ENCODE assay signal across 8 cellular contexts in genomic region chr19:10353793-10354391, GRCh38. TPM values are rescaled to one million over a fixed set of nuclear protein-coding genes. Genes with fewer than 3 reads are reported as not detected.
A peak's percentile ranks its signal among the peaks of the same experiment; 100 is the strongest.
DNase-seq lines count a peak whose midpoint lies in the region; ATAC-seq lines count a peak whose summit lies in the region.

No MANE protein-coding gene starts in this region.

- peak; percentile 38 for DNase-seq in activated CD4-positive, alpha-beta T cell treated with anti-CD3 and anti-CD28 coated beads, Interleukin-2, amount 50 U/mL, for 1 hour
- DNase-seq in Right ventricle myocardium superior (peak; percentile 90), DMS153 treated with DMSO at 0.1 percent for 48 hours (lab: John Stamatoyannopoulos, UW; ENCODE audit: unreplicated experiment) (no peak)
- DNase-seq in stimulated activated CD4-positive, alpha-beta T cell treated with anti-CD3 and anti-CD28 coated beads, Interleukin-4, amount 100 ng/mL, for 1 hour = peak; percentile 57
- DNase-seq in central memory CD4-positive, alpha-beta T cell = no peak

- H3K27ac ChIP-seq in HUES48 (ENCODE audit: low read depth, low read length) = peak overlapping the region; percentile 72

- no peaks in the 10 kb centered on the region for H3K9me3 ChIP-seq in HUES48 (ENCODE audit: control insufficient read depth, insufficient read depth, low read length)

- peak overlapping the region; percentile 75 for H3K4me3 ChIP-seq in HUES48 (ENCODE audit: low read depth, low read length)

- H3K27me3 ChIP-seq in HUES48 (ENCODE audit: control insufficient read depth, insufficient read depth, low read length) = no peaks in the 10 kb centered on the region

- intact Hi-C loops in Right ventricle myocardium superior (cut with DNase I) = no loop called here

- ATAC-seq in Right ventricle myocardium superior (ENCODE audit: poor library complexity) = peak; percentile 90
- no peak for ATAC-seq in HG02798 (IDR thresholded peaks at IDR 0.05; ENCODE audit: poor library complexity, unreplicated experiment)
- ATAC-seq in HG03097 (IDR thresholded peaks at IDR 0.05; ENCODE audit: low FRiP score, unreplicated experiment) = no peak

- no peaks in the 10 kb centered on the region for H3K4me1 ChIP-seq in HUES48 (ENCODE audit: control insufficient read depth, insufficient read depth, low read length)

- peaks cover 26% of the 10 kb centered on the region for H3K36me3 ChIP-seq in HUES48 (ENCODE audit: control insufficient read depth, insufficient read depth, low read length)

- H3K9ac ChIP-seq in HUES48 (ENCODE audit: low read depth, low read length) = no peak overlapping the region

RNA-seq across cellular contexts. Expression of gene ICAM3, which starts 14.5 kb away (rescaled TPM):
- 31.0 TPM for total RNA-seq in Right ventricle myocardium superior

RNA-seq across cellular contexts. Expression of gene RAVER1, which starts 20.6 kb away (rescaled TPM):
- total RNA-seq in Right ventricle myocardium superior = 9.9 TPM

RNA-seq across cellular contexts. Expression of gene TYK2, which starts 26.5 kb away (rescaled TPM):
- total RNA-seq in Right ventricle myocardium superior = 60.3 TPM

RNA-seq across cellular contexts. Expression of gene FDX2, which starts 38.1 kb away (rescaled TPM):
- 19.8 TPM for total RNA-seq in Right ventricle myocardium superior

RNA-seq across cellular contexts. Expression of gene ZGLP1, which starts 44.3 kb away (rescaled TPM):
- 0.91 TPM for total RNA-seq in Right ventricle myocardium superior

Comparison
In these comparisons a context has a peak if more than half of its experiments do, and no peak if none do; other contexts are left out.
1. DNase-seq: peak in activated CD4-positive, alpha-beta T cell treated with anti-CD3 and anti-CD28 coated beads, Interleukin-2, amount 50 U/mL, for 1 hour (single experiment), Right ventricle myocardium superior (single experiment) and stimulated activated CD4-positive, alpha-beta T cell treated with anti-CD3 and anti-CD28 coated beads, Interleukin-4, amount 100 ng/mL, for 1 hour (single experiment); none in central memory CD4-positive, alpha-beta T cell (single experiment) and DMS153 treated with DMSO at 0.1 percent for 48 hours (single experiment).